Comparison of ENCODE assay signal across 27 cellular contexts in genomic region chr12:51328587-51328986, GRCh38. TPM values are rescaled to one million over a fixed set of nuclear protein-coding genes. Genes with fewer than 3 reads are reported as not detected.
DNase-seq lines count a peak whose midpoint lies in the region; ATAC-seq, FAIRE-seq and TF ChIP-seq lines count a peak whose summit lies in the region.
"Had no signal": no experiment of that assay in that cellular context is flagged by ENCODE, and none has a peak within 500 bp of the region (broad histone marks: within the 10 kb centered on the region; RNA-seq: fewer than 3 reads in every experiment).

No MANE protein-coding gene starts in this region.

- TF ChIP-seq POLR2A in K562 (conservative IDR thresholded peaks at IDR 0.05), result no peak

- BruUV-seq in K562 (replicated peaks; lab: Mats Ljungman, UMichigan), result no TSS peak
- BruUV-seq in MCF 10A (replicated peaks; lab: Mats Ljungman, UMichigan), result no TSS peak

- WGBS in K562 (ENCODE audit: insufficient coverage, low coverage, missing lambda C conversion rate), result 82% methylated on average over 4 of the region's 4 CpGs
- WGBS in SK-N-SH (ENCODE audit: low lambda C conversion rate), result 94% methylated on average over 4 of the region's 4 CpGs

- peaks cover 49% of the 10 kb centered on the region for H3K4me1 Mint-ChIP-seq in activated CD8-positive, alpha-beta T cell treated with anti-CD3 and anti-CD28 coated beads for 36 hours (ENCODE audit: low read depth)
- peaks cover 61% of the 10 kb centered on the region for H3K4me1 Mint-ChIP-seq in activated CD8-positive, alpha-beta T cell treated with anti-CD3 and anti-CD28 coated beads, Interleukin-2, amount 10 ng/mL, durations not matched to agents 7 days and 5 days (ENCODE audit: low read depth)
- peaks cover 11% of the 10 kb centered on the region for H3K4me1 Mint-ChIP-seq in MCF 10A (ENCODE audit: insufficient read depth, unreplicated experiment)

- H3F3A ChIP-seq in Loucy (ENCODE audit: low read depth) (peaks cover 7% of the 10 kb centered on the region), SK-N-SH (replicated peaks; ENCODE audit: insufficient read depth) (no peaks in the 10 kb centered on the region)

- H3K4me1 ChIP-seq in Loucy (ENCODE audit: insufficient read depth, low read length, poor library complexity, severe bottlenecking) (peaks cover 61% of the 10 kb centered on the region), K562 (replicated peaks in 1 of 2; ENCODE audit: control insufficient read depth in 2 of 2, insufficient read depth in 2 of 2, low read length in 2 of 2) (peaks cover 37 to 48% of the 10 kb centered on the region in 2 experiments), neutrophil (ENCODE audit: control insufficient read depth in 1 of 2, insufficient read depth in 1 of 2, low read depth in 1 of 2, low read length in 1 of 2) (peaks cover 66 to 67% of the 10 kb centered on the region in 2 experiments), SK-N-SH (ENCODE audit: control insufficient read depth in 1 of 2, insufficient read depth in 2 of 2, low read depth in 1 of 2, low read length in 1 of 2) (no peaks in the 10 kb centered on the region)
- H3K4me1 ChIP-seq: foreskin keratinocyte, right lobe of liver, testis had no signal

- peaks cover 8% of the 10 kb centered on the region for H3K79me2 ChIP-seq in Loucy (ENCODE audit: insufficient read depth, low read length)
- H3K79me2 ChIP-seq in K562 (ENCODE audit: control insufficient read depth, insufficient read depth, low read length), result no peaks in the 10 kb centered on the region
- no peaks in the 10 kb centered on the region for H3K79me2 ChIP-seq in SK-N-SH (ENCODE audit: insufficient read depth)
- H3K79me2 ChIP-seq: hepatocyte had no signal

- ATAC-seq in activated CD8-positive, alpha-beta T cell treated with anti-CD3 and anti-CD28 coated beads for 36 hours, result no peak
- ATAC-seq in activated CD8-positive, alpha-beta T cell treated with anti-CD3 and anti-CD28 coated beads, Interleukin-2, amount 10 ng/mL, durations not matched to agents 7 days and 5 days, result no peak
- no peak for ATAC-seq in K562
- no peak for ATAC-seq in GM19023 (IDR thresholded peaks at IDR 0.05; ENCODE audit: unreplicated experiment)
- ATAC-seq: A549, foreskin keratinocyte, right lobe of liver, Right ventricle myocardium inferior had no signal

- peak overlapping the region; percentile 2 for H3K9ac ChIP-seq in Loucy (ENCODE audit: low read depth, low read length, poor library complexity, severe bottlenecking)
- no peak overlapping the region for H3K9ac ChIP-seq in K562 (ENCODE audit: insufficient read depth in 1 of 2, low read depth in 2 of 2, low read length in 2 of 2)
- H3K9ac ChIP-seq in SK-N-SH, result no peak overlapping the region

- H3K9me3 ChIP-seq in Loucy (ENCODE audit: insufficient read depth, low read depth, low read length), result no peaks in the 10 kb centered on the region
- H3K9me3 ChIP-seq in K562 (replicated peaks; ENCODE audit: control insufficient read depth, insufficient read depth, low read depth, low read length), result no peaks in the 10 kb centered on the region
- no peaks in the 10 kb centered on the region for H3K9me3 ChIP-seq in neutrophil
- H3K9me3 ChIP-seq in SK-N-SH, result no peaks in the 10 kb centered on the region
- H3K9me3 ChIP-seq: A549, right lobe of liver, testis had no signal

- H4K20me1 ChIP-seq in Loucy (ENCODE audit: insufficient read depth, low read length, poor library complexity, severe bottlenecking) (no peaks in the 10 kb centered on the region), K562 (replicated peaks; ENCODE audit: control insufficient read depth, insufficient read depth, low read length) (no peaks in the 10 kb centered on the region), SK-N-SH (ENCODE audit: insufficient read depth) (no peaks in the 10 kb centered on the region)

- no peaks in the 10 kb centered on the region for H3K9me1 ChIP-seq in K562 (ENCODE audit: control insufficient read depth, insufficient read depth, low read length)

- FAIRE-seq in K562 (lab: Jason Lieb, UNC), result no peak
- FAIRE-seq: A549, G401.6, keratinocyte had no signal

- TF ChIP-seq CTCF in activated CD8-positive, alpha-beta T cell treated with anti-CD3 and anti-CD28 coated beads for 36 hours (IDR thresholded peaks at IDR 0.05), result no peak
- TF ChIP-seq CTCF in Loucy (conservative IDR thresholded peaks at IDR 0.05; ENCODE audit: low read length) (no peak), K562 (IDR thresholded peaks at IDR 0.05 in 2 of 3, conservative IDR thresholded peaks at IDR 0.05 in 1 of 3; ENCODE audit: insufficient read depth in 2 of 3, low read depth in 1 of 3, low read length in 3 of 3) (no peak), neutrophil (IDR thresholded peaks at IDR 0.05) (no peak), SK-N-SH (IDR thresholded peaks at IDR 0.05) (no peak), MCF 10A (IDR thresholded peaks at IDR 0.05; ENCODE audit: unreplicated experiment) (no peak)

- H3K4me3 ChIP-seq in Loucy (ENCODE audit: low read length, poor library complexity, severe bottlenecking) (no peak overlapping the region), K562 (no peak overlapping the region), neutrophil (ENCODE audit: low read depth in 1 of 2, low read length in 1 of 2) (peak overlapping the region in 1 of 2 experiments; percentile 40), SK-N-SH (ENCODE audit: low read depth in 2 of 2, low read length in 1 of 2) (no peak overlapping the region)
- H3K4me3 ChIP-seq: A549, cardiac muscle cell, dorsolateral prefrontal cortex, hepatocyte, right lobe of liver, testis had no signal

- intact Hi-C loops in activated CD8-positive, alpha-beta T cell treated with anti-CD3 and anti-CD28 coated beads for 36 hours (cut with micrococcal nuclease), result no loop called here
- intact Hi-C loops in K562 (cut with micrococcal nuclease), result no loop called here
- intact Hi-C loops in MCF 10A (cut with micrococcal nuclease), result loop anchor here (5.0 kb wide), 1 partner anchor 46 kb away; no protein-coding TSS in a partner anchor

- in situ Hi-C loops in K562 (cut with MboI), result no loop called here

- peak overlapping the region; percentile 64; the same call in 2 of the 3 replicates for H3K27ac ChIP-seq in K562 (ENCODE audit: extremely low read depth, low read depth, low read length)
- H3K27ac ChIP-seq in neutrophil, result peak overlapping the region; percentile 98
- H3K27ac ChIP-seq in SK-N-SH (ENCODE audit: low read depth in 2 of 2, low read length in 1 of 2), result no peak overlapping the region
- H3K27ac ChIP-seq: A549, cardiac muscle cell, dorsolateral prefrontal cortex, foreskin keratinocyte, hepatocyte, right lobe of liver, testis had no signal

- H3K9me2 ChIP-seq in Loucy (replicated peaks; ENCODE audit: low read depth, low read length), result no peaks in the 10 kb centered on the region
- no peaks in the 10 kb centered on the region for H3K9me2 ChIP-seq in SK-N-SH

- peak overlapping the region; percentile 22 for H3K4me2 ChIP-seq in Loucy (ENCODE audit: low read depth, low read length, poor library complexity, severe bottlenecking)
- no peak overlapping the region for H3K4me2 ChIP-seq in K562 (ENCODE audit: insufficient read depth, low read length)
- no peak overlapping the region for H3K4me2 ChIP-seq in SK-N-SH
- H3K4me2 ChIP-seq: A549, hepatocyte had no signal

- H3K27me3 Mint-ChIP-seq in activated CD8-positive, alpha-beta T cell treated with anti-CD3 and anti-CD28 coated beads for 36 hours, result no peaks in the 10 kb centered on the region
- H3K27me3 Mint-ChIP-seq in activated CD8-positive, alpha-beta T cell treated with anti-CD3 and anti-CD28 coated beads, Interleukin-2, amount 10 ng/mL, durations not matched to agents 7 days and 5 days (ENCODE audit: low read depth), result no peaks in the 10 kb centered on the region
- no peaks in the 10 kb centered on the region for H3K27me3 Mint-ChIP-seq in MCF 10A (ENCODE audit: insufficient read depth, unreplicated experiment)

- POLR2A ChIA-PET in activated CD8-positive, alpha-beta T cell treated with anti-CD3 and anti-CD28 coated beads for 36 hours (lab: Charles Lee), result interaction anchor here (1.3 kb wide), 1 partner anchor 90 kb away, joined by 5 read pairs; the partner anchor contains the start of gene DAZAP2
- POLR2A ChIA-PET in activated CD8-positive, alpha-beta T cell treated with anti-CD3 and anti-CD28 coated beads, Interleukin-2, amount 10 ng/mL, durations not matched to agents 7 days and 5 days (lab: Charles Lee), result no interaction called here
- POLR2A ChIA-PET in K562 (lab: Yijun Ruan, JAX), result no interaction called here
- POLR2A ChIA-PET in SK-N-SH (lab: Yijun Ruan, JAX), result no interaction called here
- POLR2A ChIA-PET in MCF 10A (lab: Yijun Ruan, JAX), result no interaction called here

- no peak for TF ChIP-seq RAD21 in K562 (CRISPR knock-in tag; conservative IDR thresholded peaks at IDR 0.05 in 1 of 2, IDR thresholded peaks at IDR 0.05 in 1 of 2)
- no peak for TF ChIP-seq RAD21 in SK-N-SH (IDR thresholded peaks at IDR 0.05; ENCODE audit: low read length)

- TF ChIP-seq EP300 in K562 (IDR thresholded peaks at IDR 0.05; ENCODE audit: low read length) (no peak), SK-N-SH (IDR thresholded peaks at IDR 0.05; ENCODE audit: borderline replicate concordance in 1 of 2, low read depth in 1 of 2, low read length in 1 of 2) (no peak)

- H3K4me3 Mint-ChIP-seq in activated CD8-positive, alpha-beta T cell treated with anti-CD3 and anti-CD28 coated beads for 36 hours, result no peak overlapping the region
- no peak overlapping the region for H3K4me3 Mint-ChIP-seq in activated CD8-positive, alpha-beta T cell treated with anti-CD3 and anti-CD28 coated beads, Interleukin-2, amount 10 ng/mL, durations not matched to agents 7 days and 5 days
- H3K4me3 Mint-ChIP-seq in MCF 10A (ENCODE audit: unreplicated experiment), result no peak overlapping the region

- H3K27me3 ChIP-seq in Loucy (ENCODE audit: insufficient read depth, low read length, poor library complexity, severe bottlenecking) (no peaks in the 10 kb centered on the region), K562 (ENCODE audit: control insufficient read depth in 2 of 2, insufficient read depth in 2 of 2, low read length in 2 of 2) (no peaks in the 10 kb centered on the region), neutrophil (no peaks in the 10 kb centered on the region), SK-N-SH (ENCODE audit: insufficient read depth) (no peaks in the 10 kb centered on the region)
- H3K27me3 ChIP-seq: cardiac muscle cell, dorsolateral prefrontal cortex, foreskin keratinocyte, hepatocyte, right lobe of liver, testis had no signal

- DNase-seq in activated CD8-positive, alpha-beta T cell treated with anti-CD3 and anti-CD28 coated beads for 36 hours, result no peak
- DNase-seq in activated CD8-positive, alpha-beta T cell treated with anti-CD3 and anti-CD28 coated beads, Interleukin-2, amount 10 ng/mL, durations not matched to agents 7 days and 5 days, result no peak
- DNase-seq in K562 (ENCODE audit: extremely low read depth in 1 of 4, low spot score in 3 of 4) (peak in 1 of 4 experiments; percentile 22), SK-N-SH (no peak), MCF 10A (ENCODE audit: unreplicated experiment) (no peak)
- DNase-seq: activated CD4-positive, alpha-beta T cell treated with anti-CD3 and anti-CD28 coated beads, Interleukin-2, amount 50 U/mL, for 48 hours; amygdala; C1 segment of cervical spinal cord; DMS153; dorsolateral prefrontal cortex; foreskin keratinocyte; NCI-H1694; right lobe of liver; testis had no signal

- peaks cover 1% of the 10 kb centered on the region for H3K36me3 Mint-ChIP-seq in activated CD8-positive, alpha-beta T cell treated with anti-CD3 and anti-CD28 coated beads for 36 hours (ENCODE audit: low read depth)
- peaks cover 5% of the 10 kb centered on the region for H3K36me3 Mint-ChIP-seq in activated CD8-positive, alpha-beta T cell treated with anti-CD3 and anti-CD28 coated beads, Interleukin-2, amount 10 ng/mL, durations not matched to agents 7 days and 5 days (ENCODE audit: low read depth)
- peaks cover 11% of the 10 kb centered on the region for H3K36me3 Mint-ChIP-seq in MCF 10A (ENCODE audit: insufficient read depth, unreplicated experiment)

- H3K27ac Mint-ChIP-seq in activated CD8-positive, alpha-beta T cell treated with anti-CD3 and anti-CD28 coated beads for 36 hours, result peak overlapping the region; percentile 42
- H3K27ac Mint-ChIP-seq in activated CD8-positive, alpha-beta T cell treated with anti-CD3 and anti-CD28 coated beads, Interleukin-2, amount 10 ng/mL, durations not matched to agents 7 days and 5 days, result no peak overlapping the region
- H3K27ac Mint-ChIP-seq in MCF 10A (ENCODE audit: low read depth, unreplicated experiment), result no peak overlapping the region

- H3K9me3 Mint-ChIP-seq in activated CD8-positive, alpha-beta T cell treated with anti-CD3 and anti-CD28 coated beads for 36 hours, result no peaks in the 10 kb centered on the region
- H3K9me3 Mint-ChIP-seq in activated CD8-positive, alpha-beta T cell treated with anti-CD3 and anti-CD28 coated beads, Interleukin-2, amount 10 ng/mL, durations not matched to agents 7 days and 5 days (ENCODE audit: insufficient read depth), result no peaks in the 10 kb centered on the region
- no peaks in the 10 kb centered on the region for H3K9me3 Mint-ChIP-seq in MCF 10A (ENCODE audit: unreplicated experiment)
- H3K9me3 Mint-ChIP-seq: activated T-helper 1 cell treated with anti-CD3 and anti-CD28 coated beads, Interleukin-12 subunit alpha, Interleukin-12 subunit beta, Interleukin-2, Interleukin-4 antibody, amounts not matched to agents 30 ng/mL and 10 ng/mL and 1 ng/mL, durations not matched to agents 14 hours and 24 hours and 36 hours had no signal

- CTCF ChIA-PET in activated CD8-positive, alpha-beta T cell treated with anti-CD3 and anti-CD28 coated beads for 36 hours (lab: Charles Lee), result interaction anchor here (3.1 kb wide), 1 partner anchor 12 kb away, joined by 16 read pairs; no protein-coding TSS in a partner anchor
- CTCF ChIA-PET in activated CD8-positive, alpha-beta T cell treated with anti-CD3 and anti-CD28 coated beads, Interleukin-2, amount 10 ng/mL, durations not matched to agents 7 days and 5 days (lab: Charles Lee), result interaction anchor here (1.4 kb wide), 1 partner anchor 23 kb away, joined by 3 read pairs; no protein-coding TSS in a partner anchor
- CTCF ChIA-PET in K562 (lab: Yijun Ruan, JAX; ENCODE audit: low intra/inter-chr PET ratio), result no interaction called here
- CTCF ChIA-PET in SK-N-SH (lab: Yijun Ruan, JAX), result no interaction called here
- CTCF ChIA-PET in MCF 10A (lab: Yijun Ruan, JAX), result no interaction called here

- H3K36me3 ChIP-seq in Loucy (ENCODE audit: insufficient read depth, low read length), result no peaks in the 10 kb centered on the region
- no peaks in the 10 kb centered on the region for H3K36me3 ChIP-seq in K562 (ENCODE audit: control insufficient read depth, insufficient read depth, low read length)
- H3K36me3 ChIP-seq in neutrophil, result no peaks in the 10 kb centered on the region
- no peaks in the 10 kb centered on the region for H3K36me3 ChIP-seq in SK-N-SH (replicated peaks in 1 of 2; ENCODE audit: control insufficient read depth in 1 of 2, insufficient read depth in 2 of 2, low read length in 1 of 2)
- H3K36me3 ChIP-seq: cardiac muscle cell, right lobe of liver had no signal

- H2AFZ ChIP-seq in Loucy (ENCODE audit: low read length) (no peak overlapping the region), K562 (ENCODE audit: low read depth, low read length) (peak overlapping the region; percentile 90), SK-N-SH (ENCODE audit: low read depth) (no peak overlapping the region)
- H2AFZ ChIP-seq: hepatocyte had no signal

RNA-seq across cellular contexts. Expression of gene BIN2, which starts 4.6 kb away (rescaled TPM):
- 10 to 100 TPM; 39.5 to 41.7 TPM for total RNA-seq in activated CD8-positive, alpha-beta T cell treated with anti-CD3 and anti-CD28 coated beads for 36 hours
- total RNA-seq in activated CD8-positive, alpha-beta T cell treated with anti-CD3 and anti-CD28 coated beads, Interleukin-2, amount 10 ng/mL, durations not matched to agents 7 days and 5 days, result 100 to 1,000 TPM; 158 to 161 TPM
- 0.19 and 0.76 TPM in 2 replicates for total RNA-seq in K562 (2011; cell fraction: chromatin; rRNA removed; ENCODE audit: low replicate concordance)
- not detected in 2 replicates for total RNA-seq in K562 (2011; cell fraction: nucleolus; rRNA removed)
- total RNA-seq in K562 (2011; cell fraction: nucleoplasm; rRNA removed), result not detected in 2 replicates
- total RNA-seq in K562 (2014; rRNA removed), result 0.20 TPM in 1 of 2 replicates, not detected in the other
- 0.18 and 0.38 TPM in 2 replicates for total RNA-seq in K562 (2014; rRNA removed; fragmentation: Illumina TruSeq; extraction: Trizol)
- 0.22 and 0.23 TPM in 2 replicates for total RNA-seq in K562 (2015; rRNA removed; fragmentation: Illumina TruSeq; extraction: Trizol)
- total RNA-seq in K562 (2021), result 0.29 and 0.45 TPM in 2 replicates
- 0.20 and 0.28 TPM in 2 replicates for polyA plus RNA-seq in K562 (2011; rRNA removed)
- 0.18 and 0.22 TPM in 2 replicates for polyA plus RNA-seq in K562 (2011; cell fraction: cytosol; rRNA removed)
- 0.10 TPM in 2 replicates for polyA plus RNA-seq in K562 (2011; cell fraction: nucleus; rRNA removed)
- polyA plus RNA-seq in K562 (2012), result 0.58 and 0.82 TPM in 2 replicates
- 0.33 and 0.39 TPM in 2 replicates for polyA plus RNA-seq in K562 (2014; fragmentation: Illumina TruSeq; extraction: Trizol)
- polyA plus RNA-seq in K562 (2014; fragmentation: Nextera tagmentation; extraction: Ambion mirVana), result under 1 TPM; 0.04 to 0.11 TPM
- polyA plus RNA-seq in K562 (2014; rRNA removed), result 0.28 and 0.30 TPM in 2 replicates
- polyA minus RNA-seq in K562 (2011; rRNA and poly(A)+ RNA removed), result 0.12 TPM in 1 of 2 replicates, not detected in the other
- polyA minus RNA-seq in K562 (2011; cell fraction: cytosol; rRNA and poly(A)+ RNA removed), result not detected in 2 replicates
- polyA minus RNA-seq in K562 (2011; cell fraction: nucleus; rRNA and poly(A)+ RNA removed), result not detected in 2 replicates
- polyA plus RNA-seq in SK-N-SH (2012; rRNA removed), result not detected in 2 replicates
- not detected in 2 replicates for polyA plus RNA-seq in SK-N-SH (2012; cell fraction: cytosol; rRNA removed)
- polyA plus RNA-seq in SK-N-SH (2012; cell fraction: nucleus; rRNA removed), result not detected in 2 replicates
- total RNA-seq in MCF 10A (2022), result not detected in 2 replicates
- total RNA-seq: cardiac muscle cell, epithelial cell of proximal tubule, foreskin keratinocyte, lung microvascular endothelial cell, myocyte had no signal
- polyA plus RNA-seq: cardiac muscle cell, foreskin keratinocyte, hepatocyte, keratinocyte had no signal

RNA-seq across cellular contexts. Expression of gene CELA1, which starts 17.9 kb away (rescaled TPM):
- total RNA-seq in activated CD8-positive, alpha-beta T cell treated with anti-CD3 and anti-CD28 coated beads for 36 hours, result under 1 TPM in 1 of 2 experiments, not detected in 1; 0.29 TPM
- not detected for total RNA-seq in activated CD8-positive, alpha-beta T cell treated with anti-CD3 and anti-CD28 coated beads, Interleukin-2, amount 10 ng/mL, durations not matched to agents 7 days and 5 days
- total RNA-seq in K562 (2011; cell fraction: chromatin; rRNA removed; ENCODE audit: low replicate concordance), result not detected in 2 replicates
- not detected in 2 replicates for total RNA-seq in K562 (2011; cell fraction: nucleolus; rRNA removed)
- not detected in 2 replicates for total RNA-seq in K562 (2011; cell fraction: nucleoplasm; rRNA removed)
- total RNA-seq in K562 (2014; rRNA removed), result not detected in 2 replicates
- not detected in 2 replicates for total RNA-seq in K562 (2014; rRNA removed; fragmentation: Illumina TruSeq; extraction: Trizol)
- total RNA-seq in K562 (2015; rRNA removed; fragmentation: Illumina TruSeq; extraction: Trizol), result not detected in 2 replicates
- 0.22 TPM in 1 of 2 replicates, not detected in the other for total RNA-seq in K562 (2021)
- polyA plus RNA-seq in K562 (2011; rRNA removed), result not detected in 2 replicates
- polyA plus RNA-seq in K562 (2011; cell fraction: cytosol; rRNA removed), result not detected in 2 replicates
- not detected in 2 replicates for polyA plus RNA-seq in K562 (2011; cell fraction: nucleus; rRNA removed)
- 0.10 and 0.25 TPM in 2 replicates for polyA plus RNA-seq in K562 (2012)
- not detected in 2 replicates for polyA plus RNA-seq in K562 (2014; fragmentation: Illumina TruSeq; extraction: Trizol)
- polyA plus RNA-seq in K562 (2014; fragmentation: Nextera tagmentation; extraction: Ambion mirVana), result under 1 TPM; 0.06 to 0.27 TPM
- not detected in 2 replicates for polyA plus RNA-seq in K562 (2014; rRNA removed)
- not detected in 2 replicates for polyA minus RNA-seq in K562 (2011; rRNA and poly(A)+ RNA removed)
- not detected in 2 replicates for polyA minus RNA-seq in K562 (2011; cell fraction: cytosol; rRNA and poly(A)+ RNA removed)
- not detected in 2 replicates for polyA minus RNA-seq in K562 (2011; cell fraction: nucleus; rRNA and poly(A)+ RNA removed)
- 0.05 TPM in 1 of 2 replicates, not detected in the other for polyA plus RNA-seq in SK-N-SH (2012; rRNA removed)
- 0.03 and 0.04 TPM in 2 replicates for polyA plus RNA-seq in SK-N-SH (2012; cell fraction: cytosol; rRNA removed)
- polyA plus RNA-seq in SK-N-SH (2012; cell fraction: nucleus; rRNA removed), result not detected in 2 replicates
- not detected in 2 replicates for total RNA-seq in MCF 10A (2022)
- total RNA-seq: activated T-helper 1 cell treated with anti-CD3 and anti-CD28 coated beads, Interleukin-12 subunit alpha, Interleukin-12 subunit beta, Interleukin-2, Interleukin-4 antibody, amounts not matched to agents 30 ng/mL and 10 ng/mL and 1 ng/mL, durations not matched to agents 14 hours and 24 hours and 36 hours; cardiac muscle cell; epithelial cell of proximal tubule; foreskin keratinocyte; hepatocyte; lung microvascular endothelial cell; myocyte; right lobe of liver; Right ventricle myocardium inferior had no signal
- polyA plus RNA-seq: A549, cardiac muscle cell, foreskin keratinocyte, hepatocyte, keratinocyte had no signal

RNA-seq across cellular contexts. Expression of gene SMAGP, which starts 58.4 kb away (rescaled TPM):
- total RNA-seq in activated CD8-positive, alpha-beta T cell treated with anti-CD3 and anti-CD28 coated beads for 36 hours, result 1 to 10 TPM in 1 of 2 experiments, under 1 TPM in 1; 0.96 to 1.4 TPM
- 1 to 10 TPM; 4.3 to 4.7 TPM for total RNA-seq in activated CD8-positive, alpha-beta T cell treated with anti-CD3 and anti-CD28 coated beads, Interleukin-2, amount 10 ng/mL, durations not matched to agents 7 days and 5 days
- 33.1 and 42.1 TPM in 2 replicates for total RNA-seq in K562 (2011; cell fraction: chromatin; rRNA removed; ENCODE audit: low replicate concordance)
- total RNA-seq in K562 (2011; cell fraction: nucleolus; rRNA removed), result 28.7 and 34.4 TPM in 2 replicates
- total RNA-seq in K562 (2011; cell fraction: nucleoplasm; rRNA removed), result 43.1 and 65.2 TPM in 2 replicates
- total RNA-seq in K562 (2014; rRNA removed) (23.1 and 26.4 TPM in 2 replicates), K562 (2014; rRNA removed; fragmentation: Illumina TruSeq; extraction: Trizol) (26.5 and 31.6 TPM in 2 replicates), K562 (2015; rRNA removed; fragmentation: Illumina TruSeq; extraction: Trizol) (24.9 and 25.3 TPM in 2 replicates), K562 (2021) (29.7 and 35.9 TPM in 2 replicates), MCF 10A (2022) (17.4 and 19.0 TPM in 2 replicates)
- polyA plus RNA-seq in K562 (2011; rRNA removed) (52.2 and 62.3 TPM in 2 replicates), K562 (2014; fragmentation: Illumina TruSeq; extraction: Trizol) (45.9 and 53.9 TPM in 2 replicates), K562 (2014; fragmentation: Nextera tagmentation; extraction: Ambion mirVana) (10 to 100 TPM; 26.0 to 29.9 TPM), K562 (2014; rRNA removed) (33.6 and 35.3 TPM in 2 replicates), SK-N-SH (2012; rRNA removed) (22.6 and 26.3 TPM in 2 replicates)
- 47.6 and 61.5 TPM in 2 replicates for polyA plus RNA-seq in K562 (2011; cell fraction: cytosol; rRNA removed)
- 38.6 and 59.2 TPM in 2 replicates for polyA plus RNA-seq in K562 (2011; cell fraction: nucleus; rRNA removed)
- 40.6 and 110 TPM in 2 replicates for polyA plus RNA-seq in K562 (2012)
- 31.6 and 53.7 TPM in 2 replicates for polyA minus RNA-seq in K562 (2011; rRNA and poly(A)+ RNA removed)
- polyA minus RNA-seq in K562 (2011; cell fraction: cytosol; rRNA and poly(A)+ RNA removed), result 14.2 and 22.0 TPM in 2 replicates
- 10.8 and 13.6 TPM in 2 replicates for polyA minus RNA-seq in K562 (2011; cell fraction: nucleus; rRNA and poly(A)+ RNA removed)
- 25.2 and 26.0 TPM in 2 replicates for polyA plus RNA-seq in SK-N-SH (2012; cell fraction: cytosol; rRNA removed)
- polyA plus RNA-seq in SK-N-SH (2012; cell fraction: nucleus; rRNA removed), result 13.6 and 15.1 TPM in 2 replicates

Comparison
In these comparisons a context has a peak if more than half of its experiments do, and no peak if none do; other contexts are left out.
1. H3K27ac ChIP-seq: peak in K562 (single experiment) and neutrophil (single experiment); none in SK-N-SH (0 of 2).
2. RNA of gene BIN2, which starts 4.6 kb away (total RNA-seq): 158 to 161 TPM in activated CD8-positive, alpha-beta T cell treated with anti-CD3 and anti-CD28 coated beads, Interleukin-2, amount 10 ng/mL, durations not matched to agents 7 days and 5 days and 39.5 to 41.7 TPM in activated CD8-positive, alpha-beta T cell treated with anti-CD3 and anti-CD28 coated beads for 36 hours; 0.18 to 0.76 TPM in K562 and not detected in MCF 10A; every median in the first group is over 10 times any median in the second.
3. CTCF ChIA-PET loops: an anchor here in activated CD8-positive, alpha-beta T cell treated with anti-CD3 and anti-CD28 coated beads for 36 hours (3.1 kb wide) and activated CD8-positive, alpha-beta T cell treated with anti-CD3 and anti-CD28 coated beads, Interleukin-2, amount 10 ng/mL, durations not matched to agents 7 days and 5 days (1.4 kb wide); none called in K562, SK-N-SH and MCF 10A.